8 cellular contexts compared by ENCODE assay signal in genomic region chr22:26592368-26593015, GRCh38. TPM values are rescaled to one million over a fixed set of nuclear protein-coding genes. Genes with fewer than 3 reads are reported as not detected.
A peak's percentile ranks its signal among the peaks of the same experiment; 100 is the strongest.
DNase-seq lines count a peak whose midpoint lies in the region; ATAC-seq and FAIRE-seq lines count a peak whose summit lies in the region.

No MANE protein-coding gene starts in this region.

- peaks cover 63% of the 10 kb centered on the region for H3K4me1 ChIP-seq in CD8-positive, alpha-beta memory T cell (ENCODE audit: insufficient read depth, low read length)

- H3K27ac Mint-ChIP-seq in CD8-positive, alpha-beta memory T cell, result peak overlapping the region; percentile 57 to 94 (median 82)
- peak overlapping the region; percentile 43 to 53 for H3K27ac Mint-ChIP-seq in activated naive CD4-positive, alpha-beta T cell treated with anti-CD3 and anti-CD28 coated beads, Interleukin-2, amount 50 U/mL, for 72 hours

- no peak for FAIRE-seq in RCC 7860 (lab: Jason Lieb, UNC)

- ATAC-seq in GM19455 (IDR thresholded peaks at IDR 0.05; ENCODE audit: unreplicated experiment), result peak; percentile 40
- ATAC-seq in activated naive CD4-positive, alpha-beta T cell treated with anti-CD3 and anti-CD28 coated beads, Interleukin-2, amount 50 U/mL, for 72 hours, result peak; percentile 42 to 65
- ATAC-seq in GM21528 (IDR thresholded peaks at IDR 0.05; ENCODE audit: low FRiP score, unreplicated experiment), result no peak

- POLR2A ChIA-PET in CD8-positive, alpha-beta memory T cell (lab: Charles Lee), result interaction anchor here (0.6 to 1.6 kb wide), 5 partner anchors 15 to 80 kb away, joined by 3 to 9 read pairs (median 4); no protein-coding TSS in a partner anchor

- CTCF ChIA-PET in CD8-positive, alpha-beta memory T cell (lab: Charles Lee), result interaction anchor here (1.6 to 2.0 kb wide), 2 partner anchors 29 to 55 kb away, joined by 5 to 8 read pairs; no protein-coding TSS in a partner anchor

- H3K4me3 ChIP-seq in CD8-positive, alpha-beta memory T cell (ENCODE audit: low read length), result peak overlapping the region; percentile 3

- H3K4me1 Mint-ChIP-seq in CD8-positive, alpha-beta memory T cell, result peaks cover 64 to 87% (median 71%) of the 10 kb centered on the region in 3 donors

- H3K9me3 ChIP-seq in CD8-positive, alpha-beta memory T cell (ENCODE audit: low read length), result no peaks in the 10 kb centered on the region

- H3K36me3 Mint-ChIP-seq in CD8-positive, alpha-beta memory T cell, result peaks cover 0 to 15% (median 0%) of the 10 kb centered on the region in 3 donors
- H3K36me3 Mint-ChIP-seq in activated naive CD4-positive, alpha-beta T cell treated with anti-CD3 and anti-CD28 coated beads, Interleukin-2, amount 50 U/mL, for 72 hours, result peaks cover 0 to 10% of the 10 kb centered on the region in 2 donors

- DNase-seq in CD8-positive, alpha-beta memory T cell, result peak; percentile 37 to 82 (median 74)
- peak; percentile 63 for DNase-seq in MV-4-11 (lab: John Stamatoyannopoulos, UW)
- peak; percentile 38 to 68 for DNase-seq in activated naive CD4-positive, alpha-beta T cell treated with anti-CD3 and anti-CD28 coated beads, Interleukin-2, amount 50 U/mL, for 72 hours (ENCODE audit: low spot score in 2 of 2)
- no peak for DNase-seq in iPS-NIHi7 (ENCODE audit: extremely low spot score)
- DNase-seq in HuH-7 (ENCODE audit: low spot score), result no peak
- no peak for DNase-seq in RCC 7860 (ENCODE audit: low spot score)

- no peaks in the 10 kb centered on the region for H3K27me3 ChIP-seq in CD8-positive, alpha-beta memory T cell (ENCODE audit: insufficient read depth, low read length, poor library complexity, severe bottlenecking)

- peak overlapping the region; percentile 52 for H3K27ac ChIP-seq in CD8-positive, alpha-beta memory T cell (ENCODE audit: low read depth, low read length)

- no peaks in the 10 kb centered on the region for H3K36me3 ChIP-seq in CD8-positive, alpha-beta memory T cell (ENCODE audit: insufficient read depth, low read length)

- no peaks in the 10 kb centered on the region for H3K9me3 Mint-ChIP-seq in CD8-positive, alpha-beta memory T cell
- no peaks in the 10 kb centered on the region for H3K9me3 Mint-ChIP-seq in activated naive CD4-positive, alpha-beta T cell treated with anti-CD3 and anti-CD28 coated beads, Interleukin-2, amount 50 U/mL, for 72 hours

- no peaks in the 10 kb centered on the region for H3K27me3 Mint-ChIP-seq in CD8-positive, alpha-beta memory T cell

- peak overlapping the region; percentile 60 to 86 (median 76) for H3K4me3 Mint-ChIP-seq in CD8-positive, alpha-beta memory T cell

RNA-seq across cellular contexts. Expression of gene TPST2, which starts 2.6 kb away (rescaled TPM):
- total RNA-seq in CD8-positive, alpha-beta memory T cell, result 10 to 100 TPM; 36.7 to 37.3 TPM
- polyA plus RNA-seq in CD8-positive, alpha-beta memory T cell, result 201 TPM
- total RNA-seq in activated naive CD4-positive, alpha-beta T cell treated with anti-CD3 and anti-CD28 coated beads, Interleukin-2, amount 50 U/mL, for 72 hours, result 10 to 100 TPM; 15.4 to 26.9 TPM

RNA-seq across cellular contexts. Expression of gene CRYBB1, which starts 25.3 kb away (rescaled TPM):
- total RNA-seq in CD8-positive, alpha-beta memory T cell, result not detected
- polyA plus RNA-seq in CD8-positive, alpha-beta memory T cell, result not detected
- total RNA-seq in activated naive CD4-positive, alpha-beta T cell treated with anti-CD3 and anti-CD28 coated beads, Interleukin-2, amount 50 U/mL, for 72 hours, result not detected

RNA-seq across cellular contexts. Expression of gene CRYBA4, which starts 29.3 kb away (rescaled TPM):
- total RNA-seq in CD8-positive, alpha-beta memory T cell, result not detected
- polyA plus RNA-seq in CD8-positive, alpha-beta memory T cell, result not detected
- not detected for total RNA-seq in activated naive CD4-positive, alpha-beta T cell treated with anti-CD3 and anti-CD28 coated beads, Interleukin-2, amount 50 U/mL, for 72 hours

Comparison
In these comparisons a context has a peak if more than half of its experiments do, and no peak if none do; other contexts are left out.
1. DNase-seq: peak in CD8-positive, alpha-beta memory T cell (5 of 5), MV-4-11 (single experiment) and activated naive CD4-positive, alpha-beta T cell treated with anti-CD3 and anti-CD28 coated beads, Interleukin-2, amount 50 U/mL, for 72 hours (2 of 2); none in iPS-NIHi7 (single experiment), HuH-7 (single experiment) and RCC 7860 (single experiment).